1 cellular context compared by ENCODE assay signal in genomic region chr7:7968544-7969305, GRCh38.
TF ChIP-seq lines count a peak whose summit lies in the region.

GLCCI1 (plus strand) TSS chr7:7968796; CDS start chr7:7969351, 555 bp downstream.

TF ChIP-seq in HepG2, 621 proteins besides CTCF, POLR2A, EP300 and RAD21 (continued from another document and continues in another):
- peak; percentile 82 for TF ChIP-seq GMEB1 (CRISPR knock-in tag; IDR thresholded peaks at IDR 0.05; ENCODE audit: borderline replicate concordance)
- no peak for TF ChIP-seq PPARG (CRISPR knock-in tag; conservative IDR thresholded peaks at IDR 0.05)
- 0 out of 2 replicates have a peak, but pooled peaks have one; percentile 45 for TF ChIP-seq ESRRA (CRISPR knock-in tag; IDR thresholded peaks at IDR 0.05; ENCODE audit: low read depth)
- TF ChIP-seq RERE (CRISPR knock-in tag; IDR thresholded peaks at IDR 0.05; ENCODE audit: low read depth): no peak
- TF ChIP-seq, protein P1, sequence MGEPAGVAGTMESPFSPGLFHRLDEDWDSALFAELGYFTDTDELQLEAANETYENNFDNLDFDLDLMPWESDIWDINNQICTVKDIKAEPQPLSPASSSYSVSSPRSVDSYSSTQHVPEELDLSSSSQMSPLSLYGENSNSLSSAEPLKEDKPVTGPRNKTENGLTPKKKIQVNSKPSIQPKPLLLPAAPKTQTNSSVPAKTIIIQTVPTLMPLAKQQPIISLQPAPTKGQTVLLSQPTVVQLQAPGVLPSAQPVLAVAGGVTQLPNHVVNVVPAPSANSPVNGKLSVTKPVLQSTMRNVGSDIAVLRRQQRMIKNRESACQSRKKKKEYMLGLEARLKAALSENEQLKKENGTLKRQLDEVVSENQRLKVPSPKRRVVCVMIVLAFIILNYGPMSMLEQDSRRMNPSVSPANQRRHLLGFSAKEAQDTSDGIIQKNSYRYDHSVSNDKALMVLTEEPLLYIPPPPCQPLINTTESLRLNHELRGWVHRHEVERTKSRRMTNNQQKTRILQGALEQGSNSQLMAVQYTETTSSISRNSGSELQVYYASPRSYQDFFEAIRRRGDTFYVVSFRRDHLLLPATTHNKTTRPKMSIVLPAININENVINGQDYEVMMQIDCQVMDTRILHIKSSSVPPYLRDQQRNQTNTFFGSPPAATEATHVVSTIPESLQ (CRISPR knock-in tag; conservative IDR thresholded peaks at IDR 0.05): no peak
- TF ChIP-seq, protein P2, sequence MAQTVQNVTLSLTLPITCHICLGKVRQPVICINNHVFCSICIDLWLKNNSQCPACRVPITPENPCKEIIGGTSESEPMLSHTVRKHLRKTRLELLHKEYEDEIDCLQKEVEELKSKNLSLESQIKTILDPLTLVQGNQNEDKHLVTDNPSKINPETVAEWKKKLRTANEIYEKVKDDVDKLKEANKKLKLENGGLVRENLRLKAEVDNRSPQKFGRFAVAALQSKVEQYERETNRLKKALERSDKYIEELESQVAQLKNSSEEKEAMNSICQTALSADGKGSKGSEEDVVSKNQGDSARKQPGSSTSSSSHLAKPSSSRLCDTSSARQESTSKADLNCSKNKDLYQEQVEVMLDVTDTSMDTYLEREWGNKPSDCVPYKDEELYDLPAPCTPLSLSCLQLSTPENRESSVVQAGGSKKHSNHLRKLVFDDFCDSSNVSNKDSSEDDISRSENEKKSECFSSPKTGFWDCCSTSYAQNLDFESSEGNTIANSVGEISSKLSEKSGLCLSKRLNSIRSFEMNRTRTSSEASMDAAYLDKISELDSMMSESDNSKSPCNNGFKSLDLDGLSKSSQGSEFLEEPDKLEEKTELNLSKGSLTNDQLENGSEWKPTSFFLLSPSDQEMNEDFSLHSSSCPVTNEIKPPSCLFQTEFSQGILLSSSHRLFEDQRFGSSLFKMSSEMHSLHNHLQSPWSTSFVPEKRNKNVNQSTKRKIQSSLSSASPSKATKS (CRISPR knock-in tag; IDR thresholded peaks at IDR 0.05): no peak
- no peak for TF ChIP-seq TBP (CRISPR knock-in tag; IDR thresholded peaks at IDR 0.05)
- TF ChIP-seq RFX5 (IDR thresholded peaks at IDR 0.05; ENCODE audit: low read depth, low read length): no peak
- TF ChIP-seq NFYB (CRISPR knock-in tag; IDR thresholded peaks at IDR 0.05): peak; percentile 93
- TF ChIP-seq ATF4 (CRISPR knock-in tag; IDR thresholded peaks at IDR 0.05): no peak
- no peak for TF ChIP-seq ARID2 (CRISPR knock-in tag; IDR thresholded peaks at IDR 0.05; ENCODE audit: borderline replicate concordance)
- TF ChIP-seq KLF11 (CRISPR knock-in tag; IDR thresholded peaks at IDR 0.05): no peak
- TF ChIP-seq YEATS2 (CRISPR knock-in tag; IDR thresholded peaks at IDR 0.05; ENCODE audit: borderline replicate concordance): peak; percentile 62; the same call in 1 of the 2 replicates
- TF ChIP-seq ZNF704 (CRISPR knock-in tag; IDR thresholded peaks at IDR 0.05; ENCODE audit: borderline replicate concordance): 0 out of 2 replicates have a peak, but pooled peaks have one; percentile 64
- peak; percentile 61 for TF ChIP-seq HDAC1 (CRISPR knock-in tag; IDR thresholded peaks at IDR 0.05)
- TF ChIP-seq NCOA2 (CRISPR knock-in tag; IDR thresholded peaks at IDR 0.05): no peak
- peak; percentile 78; the same call in 1 of the 2 replicates for TF ChIP-seq FOXC1 (CRISPR knock-in tag; IDR thresholded peaks at IDR 0.05; ENCODE audit: borderline replicate concordance)
- no peak for TF ChIP-seq ZFP62 (CRISPR knock-in tag; IDR thresholded peaks at IDR 0.05)
- no peak for TF ChIP-seq ZNF234 (CRISPR knock-in tag; conservative IDR thresholded peaks at IDR 0.05)
- no peak; the same call in 1 of the 2 replicates for TF ChIP-seq EED (CRISPR knock-in tag; IDR thresholded peaks at IDR 0.05)
- TF ChIP-seq ZNF251 (CRISPR knock-in tag; IDR thresholded peaks at IDR 0.05): no peak
- no peak for TF ChIP-seq ZNF7 (CRISPR knock-in tag; IDR thresholded peaks at IDR 0.05)
- no peak for TF ChIP-seq TEAD3 (CRISPR knock-in tag; optimal IDR thresholded peaks at IDR 0.05; ENCODE audit: borderline replicate concordance)
- no peak for TF ChIP-seq GZF1 (CRISPR knock-in tag; IDR thresholded peaks at IDR 0.05)
- TF ChIP-seq SIN3A (IDR thresholded peaks at IDR 0.05; ENCODE audit: borderline replicate concordance, low read depth, low read length): peak; percentile 27; the same call in 1 of the 2 replicates
- TF ChIP-seq TFDP2 (CRISPR knock-in tag; IDR thresholded peaks at IDR 0.05): no peak
- no peak for TF ChIP-seq ZNF747 (CRISPR knock-in tag; IDR thresholded peaks at IDR 0.05; ENCODE audit: borderline replicate concordance)
- TF ChIP-seq, protein P3, sequence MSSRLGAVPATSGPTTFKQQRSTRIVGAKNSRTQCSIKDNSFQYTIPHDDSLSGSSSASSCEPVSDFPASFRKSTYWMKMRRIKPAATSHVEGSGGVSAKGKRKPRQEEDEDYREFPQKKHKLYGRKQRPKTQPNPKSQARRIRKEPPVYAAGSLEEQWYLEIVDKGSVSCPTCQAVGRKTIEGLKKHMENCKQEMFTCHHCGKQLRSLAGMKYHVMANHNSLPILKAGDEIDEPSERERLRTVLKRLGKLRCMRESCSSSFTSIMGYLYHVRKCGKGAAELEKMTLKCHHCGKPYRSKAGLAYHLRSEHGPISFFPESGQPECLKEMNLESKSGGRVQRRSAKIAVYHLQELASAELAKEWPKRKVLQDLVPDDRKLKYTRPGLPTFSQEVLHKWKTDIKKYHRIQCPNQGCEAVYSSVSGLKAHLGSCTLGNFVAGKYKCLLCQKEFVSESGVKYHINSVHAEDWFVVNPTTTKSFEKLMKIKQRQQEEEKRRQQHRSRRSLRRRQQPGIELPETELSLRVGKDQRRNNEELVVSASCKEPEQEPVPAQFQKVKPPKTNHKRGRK (CRISPR knock-in tag; IDR thresholded peaks at IDR 0.05): no peak
- no peak for TF ChIP-seq ZNF572 (CRISPR knock-in tag; IDR thresholded peaks at IDR 0.05)
- TF ChIP-seq ZC3H4 (CRISPR knock-in tag; IDR thresholded peaks at IDR 0.05; ENCODE audit: borderline replicate concordance): no peak
- 0 out of 2 replicates have a peak, but pooled peaks have one; percentile 32 for TF ChIP-seq GLI4 (CRISPR knock-in tag; IDR thresholded peaks at IDR 0.05; ENCODE audit: borderline replicate concordance)
- no peak for TF ChIP-seq ZNF317 (CRISPR knock-in tag; IDR thresholded peaks at IDR 0.05)
- peak; percentile 64 for TF ChIP-seq IKZF5 (CRISPR knock-in tag; IDR thresholded peaks at IDR 0.05)
- TF ChIP-seq ZNF577 (CRISPR knock-in tag; IDR thresholded peaks at IDR 0.05; ENCODE audit: borderline replicate concordance, low read depth): no peak
- TF ChIP-seq, protein P4, sequence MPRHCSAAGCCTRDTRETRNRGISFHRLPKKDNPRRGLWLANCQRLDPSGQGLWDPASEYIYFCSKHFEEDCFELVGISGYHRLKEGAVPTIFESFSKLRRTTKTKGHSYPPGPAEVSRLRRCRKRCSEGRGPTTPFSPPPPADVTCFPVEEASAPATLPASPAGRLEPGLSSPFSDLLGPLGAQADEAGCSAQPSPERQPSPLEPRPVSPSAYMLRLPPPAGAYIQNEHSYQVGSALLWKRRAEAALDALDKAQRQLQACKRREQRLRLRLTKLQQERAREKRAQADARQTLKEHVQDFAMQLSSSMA (CRISPR knock-in tag; IDR thresholded peaks at IDR 0.05): no peak
- TF ChIP-seq ZIK1 (CRISPR knock-in tag; IDR thresholded peaks at IDR 0.05; ENCODE audit: borderline replicate concordance, low read depth): no peak
- no peak for TF ChIP-seq MLLT10 (CRISPR knock-in tag; IDR thresholded peaks at IDR 0.05)
- TF ChIP-seq SMARCE1 (IDR thresholded peaks at IDR 0.05; ENCODE audit: borderline replicate concordance): no peak
- TF ChIP-seq DDIT3 (CRISPR knock-in tag; IDR thresholded peaks at IDR 0.05): no peak
- TF ChIP-seq SP5 (CRISPR knock-in tag; IDR thresholded peaks at IDR 0.05; ENCODE audit: borderline replicate concordance, low read depth): peak; percentile 69; the same call in 1 of the 2 replicates
- TF ChIP-seq FLYWCH1 (CRISPR knock-in tag; IDR thresholded peaks at IDR 0.05): no peak
